1 cellular context compared by ENCODE assay signal in the genomic region with DNA sequence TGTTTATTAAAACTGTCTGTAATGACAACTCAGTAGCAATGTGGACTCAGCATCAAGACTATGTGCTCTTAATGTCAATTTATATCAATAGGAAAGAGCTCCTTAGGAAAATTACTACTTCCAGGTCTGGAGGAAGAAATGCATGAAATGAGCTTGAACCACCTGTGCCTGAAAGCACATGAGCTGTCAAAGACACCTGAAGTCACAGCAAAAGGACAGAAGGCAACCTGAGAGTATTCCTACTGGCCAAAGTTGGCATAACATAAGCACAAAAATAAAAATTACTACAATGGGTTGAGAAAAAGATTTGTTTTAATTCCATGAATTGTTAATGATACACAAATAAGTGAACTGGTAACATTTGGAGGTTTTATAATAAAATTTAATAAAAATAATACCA.
TF ChIP-seq lines count a peak whose summit lies in the region.

No MANE protein-coding gene starts in this region.

TF ChIP-seq in liver, 16 proteins besides CTCF, POLR2A, EP300 and RAD21:
- TF ChIP-seq TAF1 (conservative IDR thresholded peaks at IDR 0.05) (no peak), RXRA (IDR thresholded peaks at IDR 0.05) (no peak), EGR1 (IDR thresholded peaks at IDR 0.05; ENCODE audit: low read depth in 2 of 2) (no peak), YY1 (IDR thresholded peaks at IDR 0.05) (no peak), FOXA1 (IDR thresholded peaks at IDR 0.05) (no peak), NR2F2 (IDR thresholded peaks at IDR 0.05) (no peak), FOXA2 (IDR thresholded peaks at IDR 0.05) (no peak), HNF4G (IDR thresholded peaks at IDR 0.05) (no peak), SP1 (IDR thresholded peaks at IDR 0.05) (no peak), HNF4A (conservative IDR thresholded peaks at IDR 0.05) (no peak), JUND (IDR thresholded peaks at IDR 0.05) (no peak)
- TF ChIP-seq, protein P1, sequence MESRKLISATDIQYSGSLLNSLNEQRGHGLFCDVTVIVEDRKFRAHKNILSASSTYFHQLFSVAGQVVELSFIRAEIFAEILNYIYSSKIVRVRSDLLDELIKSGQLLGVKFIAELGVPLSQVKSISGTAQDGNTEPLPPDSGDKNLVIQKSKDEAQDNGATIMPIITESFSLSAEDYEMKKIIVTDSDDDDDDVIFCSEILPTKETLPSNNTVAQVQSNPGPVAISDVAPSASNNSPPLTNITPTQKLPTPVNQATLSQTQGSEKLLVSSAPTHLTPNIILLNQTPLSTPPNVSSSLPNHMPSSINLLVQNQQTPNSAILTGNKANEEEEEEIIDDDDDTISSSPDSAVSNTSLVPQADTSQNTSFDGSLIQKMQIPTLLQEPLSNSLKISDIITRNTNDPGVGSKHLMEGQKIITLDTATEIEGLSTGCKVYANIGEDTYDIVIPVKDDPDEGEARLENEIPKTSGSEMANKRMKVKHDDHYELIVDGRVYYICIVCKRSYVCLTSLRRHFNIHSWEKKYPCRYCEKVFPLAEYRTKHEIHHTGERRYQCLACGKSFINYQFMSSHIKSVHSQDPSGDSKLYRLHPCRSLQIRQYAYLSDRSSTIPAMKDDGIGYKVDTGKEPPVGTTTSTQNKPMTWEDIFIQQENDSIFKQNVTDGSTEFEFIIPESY (IDR thresholded peaks at IDR 0.05), result no peak
- TF ChIP-seq, protein P2, sequence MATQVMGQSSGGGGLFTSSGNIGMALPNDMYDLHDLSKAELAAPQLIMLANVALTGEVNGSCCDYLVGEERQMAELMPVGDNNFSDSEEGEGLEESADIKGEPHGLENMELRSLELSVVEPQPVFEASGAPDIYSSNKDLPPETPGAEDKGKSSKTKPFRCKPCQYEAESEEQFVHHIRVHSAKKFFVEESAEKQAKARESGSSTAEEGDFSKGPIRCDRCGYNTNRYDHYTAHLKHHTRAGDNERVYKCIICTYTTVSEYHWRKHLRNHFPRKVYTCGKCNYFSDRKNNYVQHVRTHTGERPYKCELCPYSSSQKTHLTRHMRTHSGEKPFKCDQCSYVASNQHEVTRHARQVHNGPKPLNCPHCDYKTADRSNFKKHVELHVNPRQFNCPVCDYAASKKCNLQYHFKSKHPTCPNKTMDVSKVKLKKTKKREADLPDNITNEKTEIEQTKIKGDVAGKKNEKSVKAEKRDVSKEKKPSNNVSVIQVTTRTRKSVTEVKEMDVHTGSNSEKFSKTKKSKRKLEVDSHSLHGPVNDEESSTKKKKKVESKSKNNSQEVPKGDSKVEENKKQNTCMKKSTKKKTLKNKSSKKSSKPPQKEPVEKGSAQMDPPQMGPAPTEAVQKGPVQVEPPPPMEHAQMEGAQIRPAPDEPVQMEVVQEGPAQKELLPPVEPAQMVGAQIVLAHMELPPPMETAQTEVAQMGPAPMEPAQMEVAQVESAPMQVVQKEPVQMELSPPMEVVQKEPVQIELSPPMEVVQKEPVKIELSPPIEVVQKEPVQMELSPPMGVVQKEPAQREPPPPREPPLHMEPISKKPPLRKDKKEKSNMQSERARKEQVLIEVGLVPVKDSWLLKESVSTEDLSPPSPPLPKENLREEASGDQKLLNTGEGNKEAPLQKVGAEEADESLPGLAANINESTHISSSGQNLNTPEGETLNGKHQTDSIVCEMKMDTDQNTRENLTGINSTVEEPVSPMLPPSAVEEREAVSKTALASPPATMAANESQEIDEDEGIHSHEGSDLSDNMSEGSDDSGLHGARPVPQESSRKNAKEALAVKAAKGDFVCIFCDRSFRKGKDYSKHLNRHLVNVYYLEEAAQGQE (IDR thresholded peaks at IDR 0.05), result no peak
- TF ChIP-seq, protein P3, sequence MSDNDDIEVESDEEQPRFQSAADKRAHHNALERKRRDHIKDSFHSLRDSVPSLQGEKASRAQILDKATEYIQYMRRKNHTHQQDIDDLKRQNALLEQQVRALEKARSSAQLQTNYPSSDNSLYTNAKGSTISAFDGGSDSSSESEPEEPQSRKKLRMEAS (IDR thresholded peaks at IDR 0.05), result no peak
- TF ChIP-seq, protein P4, sequence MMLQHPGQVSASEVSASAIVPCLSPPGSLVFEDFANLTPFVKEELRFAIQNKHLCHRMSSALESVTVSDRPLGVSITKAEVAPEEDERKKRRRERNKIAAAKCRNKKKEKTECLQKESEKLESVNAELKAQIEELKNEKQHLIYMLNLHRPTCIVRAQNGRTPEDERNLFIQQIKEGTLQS (IDR thresholded peaks at IDR 0.05), result no peak
